ENCODE assay signal across 11 cellular contexts in genomic region chr19:17026041-17026658, GRCh38. TPM values are rescaled to one million over a fixed set of nuclear protein-coding genes. Genes with fewer than 3 reads are reported as not detected.
DNase-seq lines count a peak whose midpoint lies in the region; ATAC-seq and TF ChIP-seq lines count a peak whose summit lies in the region.
"Had no signal": no experiment of that assay in that cellular context is flagged by ENCODE, and none has a peak within 500 bp of the region (broad histone marks: within the 10 kb centered on the region; RNA-seq: fewer than 3 reads in every experiment).

No MANE protein-coding gene starts in this region.

- H3K9me3 ChIP-seq in CD4-positive, alpha-beta memory T cell (ENCODE audit: control insufficient read depth in 1 of 2, low read length in 2 of 2), result peaks cover 0 to 6% of the 10 kb centered on the region in 2 donors
- H3K9me3 ChIP-seq in neuron (ENCODE audit: low read length), result peaks cover 16% of the 10 kb centered on the region

- H2AFZ ChIP-seq in neuron (ENCODE audit: low read depth, low read length), result peak overlapping the region; percentile 51

- peak in 2 of 5 donors; percentile 9 to 14 for DNase-seq in CD4-positive, alpha-beta memory T cell
- DNase-seq in NOMO-1 (lab: John Stamatoyannopoulos, UW; ENCODE audit: unreplicated experiment in 2 of 2), result peak; percentile 65 to 72
- DNase-seq in endothelial cell (ENCODE audit: low spot score), result no peak
- DNase-seq in HuH-7.5 (ENCODE audit: low spot score), result no peak
- no peak for DNase-seq in HUDEP-2 (lab: John Stamatoyannopoulos, UW; ENCODE audit: unreplicated experiment in 76 of 76)
- no peak for DNase-seq in hypothalamus (lab: John Stamatoyannopoulos, UW)
- DNase-seq: EL, NCI-H1092, T-helper 9 cell had no signal

- peaks cover 5 to 9% (median 8%) of the 10 kb centered on the region in 4 donors for H3K4me1 Mint-ChIP-seq in CD4-positive, alpha-beta memory T cell
- peaks cover 5% of the 10 kb centered on the region for H3K4me1 Mint-ChIP-seq in endothelial cell (ENCODE audit: unreplicated experiment)

- H3K27ac ChIP-seq in CD4-positive, alpha-beta memory T cell (ENCODE audit: low read depth, low read length), result no peak overlapping the region

- H3K36me3 ChIP-seq in CD4-positive, alpha-beta memory T cell (ENCODE audit: insufficient read depth, low read length), result no peaks in the 10 kb centered on the region
- H3K36me3 ChIP-seq in neuron (ENCODE audit: insufficient read depth, low read length), result no peaks in the 10 kb centered on the region

- no peak overlapping the region for H3K4me3 ChIP-seq in CD4-positive, alpha-beta memory T cell (ENCODE audit: low read length in 2 of 2)
- peak overlapping the region; percentile 83 for H3K4me3 ChIP-seq in neuron (ENCODE audit: low read length)

- intact Hi-C loops in CD4-positive, alpha-beta memory T cell (cut with micrococcal nuclease), result no loop called here

- H3K4me1 ChIP-seq in CD4-positive, alpha-beta memory T cell (ENCODE audit: insufficient read depth, low read length), result peaks cover 9% of the 10 kb centered on the region
- H3K4me1 ChIP-seq in neuron (ENCODE audit: insufficient read depth, low read length), result peaks cover 12% of the 10 kb centered on the region

- H3K9me3 Mint-ChIP-seq in CD4-positive, alpha-beta memory T cell, result peaks cover 0 to 32% (median 21%) of the 10 kb centered on the region in 8 donors
- peaks cover 9% of the 10 kb centered on the region for H3K9me3 Mint-ChIP-seq in endothelial cell (ENCODE audit: unreplicated experiment)

- POLR2A ChIA-PET in CD4-positive, alpha-beta memory T cell (lab: Charles Lee; ENCODE audit: partially characterized antibody), result no interaction called here

- ATAC-seq in HG02798 (IDR thresholded peaks at IDR 0.05; ENCODE audit: poor library complexity, unreplicated experiment), result no peak

- H3K27me3 Mint-ChIP-seq in CD4-positive, alpha-beta memory T cell, result peaks cover 22 to 31% of the 10 kb centered on the region in 2 donors
- peaks cover 18% of the 10 kb centered on the region for H3K27me3 Mint-ChIP-seq in endothelial cell (ENCODE audit: unreplicated experiment)

- no peak for TF ChIP-seq CTCF in endothelial cell (IDR thresholded peaks at IDR 0.05; ENCODE audit: unreplicated experiment)

- peak overlapping the region in 2 of 7 donors; percentile 4 to 36 for H3K27ac Mint-ChIP-seq in CD4-positive, alpha-beta memory T cell
- H3K27ac Mint-ChIP-seq in endothelial cell (ENCODE audit: unreplicated experiment), result no peak overlapping the region

- CTCF ChIA-PET in CD4-positive, alpha-beta memory T cell (lab: Charles Lee; ENCODE audit: partially characterized antibody), result no interaction called here

- peaks cover 9 to 10% of the 10 kb centered on the region in 2 donors for H3K36me3 Mint-ChIP-seq in CD4-positive, alpha-beta memory T cell
- H3K36me3 Mint-ChIP-seq in endothelial cell (ENCODE audit: low read depth, unreplicated experiment), result peaks cover 15% of the 10 kb centered on the region

- H3K27me3 ChIP-seq in CD4-positive, alpha-beta memory T cell (ENCODE audit: insufficient read depth, low read length), result no peaks in the 10 kb centered on the region
- peaks cover 7% of the 10 kb centered on the region for H3K27me3 ChIP-seq in neuron (ENCODE audit: insufficient read depth, low read length)

- H3K4me3 Mint-ChIP-seq in CD4-positive, alpha-beta memory T cell, result peak overlapping the region; percentile 65 to 79 (median 75)
- H3K4me3 Mint-ChIP-seq in endothelial cell (ENCODE audit: unreplicated experiment), result peak overlapping the region; percentile 86

RNA-seq across cellular contexts. Expression of gene CPAMD8, which starts 0.5 kb away (rescaled TPM):
- 1 to 10 TPM; 2.0 to 3.0 TPM for total RNA-seq in CD4-positive, alpha-beta memory T cell
- polyA plus RNA-seq in CD4-positive, alpha-beta memory T cell, result under 1 TPM; 0.88 to 0.96 TPM
- 4.8 TPM for total RNA-seq in endothelial cell (ENCODE audit: unreplicated experiment)

RNA-seq across cellular contexts. Expression of gene HAUS8, which starts 49.1 kb away (rescaled TPM):
- total RNA-seq in CD4-positive, alpha-beta memory T cell, result 10 to 100 TPM; 20.0 to 20.9 TPM
- polyA plus RNA-seq in CD4-positive, alpha-beta memory T cell, result 10 to 100 TPM in 1 of 2 donors, 1 to 10 TPM in 1; 5.7 to 11.2 TPM
- total RNA-seq in endothelial cell (ENCODE audit: unreplicated experiment), result 6.9 TPM

RNA-seq across cellular contexts. Expression of gene MYO9B, which starts 49.4 kb away (rescaled TPM):
- total RNA-seq in CD4-positive, alpha-beta memory T cell, result 100 to 1,000 TPM; 176 to 181 TPM
- polyA plus RNA-seq in CD4-positive, alpha-beta memory T cell, result 10 to 100 TPM in 1 of 2 donors, 1 to 10 TPM in 1; 1.3 to 25.8 TPM
- total RNA-seq in endothelial cell (ENCODE audit: unreplicated experiment), result 62.4 TPM

Comparison
In these comparisons a context has a peak if more than half of its experiments do, and no peak if none do; other contexts are left out.
1. DNase-seq: peak in NOMO-1 (2 of 2); none in endothelial cell (single experiment), HuH-7.5 (single experiment), HUDEP-2 (0 of 76) and hypothalamus (0 of 51).